1 cellular context compared by ENCODE assay signal in genomic region chr14:103100281-103101121, GRCh38.
A peak's percentile ranks its signal among the peaks of the same experiment; 100 is the strongest.
TF ChIP-seq lines count a peak whose summit lies in the region.

No MANE protein-coding gene starts in this region.

TF ChIP-seq in HepG2, 621 proteins besides CTCF, POLR2A, EP300 and RAD21 (continued from another document and continues in another):
- TF ChIP-seq TMF1 (CRISPR knock-in tag; IDR thresholded peaks at IDR 0.05; ENCODE audit: low read depth) (no peak), MED8 (CRISPR knock-in tag; IDR thresholded peaks at IDR 0.05; ENCODE audit: insufficient replicate concordance) (peak; percentile 62), LRRFIP1 (CRISPR knock-in tag; conservative IDR thresholded peaks at IDR 0.05) (no peak), SALL2 (CRISPR knock-in tag; IDR thresholded peaks at IDR 0.05) (peak; percentile 79; the same call in 1 of the 2 replicates), ZNF780A (CRISPR knock-in tag; IDR thresholded peaks at IDR 0.05) (no peak), HDAC1 (CRISPR knock-in tag; IDR thresholded peaks at IDR 0.05) (peak; percentile 91), PHF8 (CRISPR knock-in tag; IDR thresholded peaks at IDR 0.05) (peak; percentile 51; the same call in 1 of the 2 replicates), DZIP1 (CRISPR knock-in tag; IDR thresholded peaks at IDR 0.05) (peak; percentile 82; the same call in 1 of the 2 replicates), CEBPG (CRISPR knock-in tag; IDR thresholded peaks at IDR 0.05) (peak; percentile 96), DNMT3B (CRISPR knock-in tag; conservative IDR thresholded peaks at IDR 0.05) (no peak), GRHL1 (CRISPR knock-in tag; conservative IDR thresholded peaks at IDR 0.05) (no peak), ZZZ3 (CRISPR knock-in tag; IDR thresholded peaks at IDR 0.05; ENCODE audit: borderline replicate concordance) (no peak), FOXC1 (CRISPR knock-in tag; IDR thresholded peaks at IDR 0.05; ENCODE audit: borderline replicate concordance) (peak; percentile 59; the same call in 1 of the 2 replicates), YY1 (IDR thresholded peaks at IDR 0.05; ENCODE audit: insufficient read depth, insufficient replicate concordance, low read depth, low read length) (peak; percentile 73), ZBTB20 (CRISPR knock-in tag; IDR thresholded peaks at IDR 0.05; ENCODE audit: borderline replicate concordance, low read depth) (peak; percentile 68; the same call in 1 of the 2 replicates), ZNF549 (CRISPR knock-in tag; IDR thresholded peaks at IDR 0.05) (no peak), YEATS2 (CRISPR knock-in tag; IDR thresholded peaks at IDR 0.05; ENCODE audit: borderline replicate concordance) (peak; percentile 47; the same call in 1 of the 2 replicates), CHCHD3 (CRISPR knock-in tag; IDR thresholded peaks at IDR 0.05) (no peak), RARG (CRISPR knock-in tag; IDR thresholded peaks at IDR 0.05; ENCODE audit: low read depth) (no peak; the same call in 1 of the 2 replicates), ZFP62 (CRISPR knock-in tag; IDR thresholded peaks at IDR 0.05) (no peak), ZNF781 (CRISPR knock-in tag; IDR thresholded peaks at IDR 0.05; ENCODE audit: borderline replicate concordance, not compliant biosample characterization) (peak; percentile 45), SATB2 (CRISPR knock-in tag; IDR thresholded peaks at IDR 0.05) (0 out of 2 replicates have a peak, but pooled peaks have one; percentile 47), IRF2 (CRISPR knock-in tag; IDR thresholded peaks at IDR 0.05) (peak; percentile 91), NFKB2 (CRISPR knock-in tag; IDR thresholded peaks at IDR 0.05; ENCODE audit: borderline replicate concordance) (peak; percentile 49; the same call in 1 of the 2 replicates), ZNF414 (CRISPR knock-in tag; IDR thresholded peaks at IDR 0.05) (0 out of 2 replicates have a peak, but pooled peaks have one; percentile 46), ZNF747 (CRISPR knock-in tag; IDR thresholded peaks at IDR 0.05; ENCODE audit: borderline replicate concordance) (peak; percentile 62; the same call in 1 of the 2 replicates), KLF11 (CRISPR knock-in tag; IDR thresholded peaks at IDR 0.05) (no peak), MLLT10 (CRISPR knock-in tag; IDR thresholded peaks at IDR 0.05) (no peak), RBM22 (optimal IDR thresholded peaks at IDR 0.05; ENCODE audit: low read length) (no peak), PAWR (CRISPR knock-in tag; IDR thresholded peaks at IDR 0.05; ENCODE audit: borderline replicate concordance) (0 out of 2 replicates have a peak, but pooled peaks have one; percentile 57), CC2D1A (CRISPR knock-in tag; IDR thresholded peaks at IDR 0.05) (no peak), MEIS2 (CRISPR knock-in tag; IDR thresholded peaks at IDR 0.05) (peak; percentile 88; the same call in 1 of the 2 replicates), ZFP36 (IDR thresholded peaks at IDR 0.05; ENCODE audit: borderline replicate concordance, low read depth, low read length, partially characterized antibody) (no peak), ZNF570 (CRISPR knock-in tag; IDR thresholded peaks at IDR 0.05; ENCODE audit: borderline replicate concordance) (no peak), MLXIP (CRISPR knock-in tag; IDR thresholded peaks at IDR 0.05; ENCODE audit: borderline replicate concordance) (peak; percentile 74; the same call in 1 of the 2 replicates), ZNF547 (CRISPR knock-in tag; IDR thresholded peaks at IDR 0.05) (peak; percentile 28; the same call in 1 of the 2 replicates), ZNF143 (CRISPR knock-in tag; IDR thresholded peaks at IDR 0.05) (peak; percentile 49; the same call in 1 of the 2 replicates), MIER2 (CRISPR knock-in tag; IDR thresholded peaks at IDR 0.05) (0 out of 2 replicates have a peak, but pooled peaks have one; percentile 23), FOXO4 (CRISPR knock-in tag; conservative IDR thresholded peaks at IDR 0.05) (peak; percentile 90; the same call in 1 of the 2 replicates), ZNF713 (CRISPR knock-in tag; IDR thresholded peaks at IDR 0.05) (no peak), NPAS2 (CRISPR knock-in tag; IDR thresholded peaks at IDR 0.05; ENCODE audit: borderline replicate concordance) (no peak), TAF1 (CRISPR knock-in tag; IDR thresholded peaks at IDR 0.05) (peak; percentile 71), ZBTB49 (CRISPR knock-in tag; IDR thresholded peaks at IDR 0.05; ENCODE audit: borderline replicate concordance) (no peak), ZNF333 (CRISPR knock-in tag; IDR thresholded peaks at IDR 0.05; ENCODE audit: borderline replicate concordance) (no peak), ZNF550 (CRISPR knock-in tag; IDR thresholded peaks at IDR 0.05; ENCODE audit: borderline replicate concordance) (no peak), ZNF768 (CRISPR knock-in tag; IDR thresholded peaks at IDR 0.05) (no peak), ZNF724P (CRISPR knock-in tag; IDR thresholded peaks at IDR 0.05; ENCODE audit: borderline replicate concordance) (no peak), ONECUT2 (CRISPR knock-in tag; IDR thresholded peaks at IDR 0.05) (no peak), ZSCAN30 (CRISPR knock-in tag; IDR thresholded peaks at IDR 0.05) (no peak), ATF3 (CRISPR knock-in tag; IDR thresholded peaks at IDR 0.05) (peak; percentile 84), POGK (CRISPR knock-in tag; conservative IDR thresholded peaks at IDR 0.05) (peak; percentile 85; the same call in 1 of the 2 replicates)
